Comparison of ENCODE assay signal across 23 cellular contexts in genomic region chr7:51035696-51036095, GRCh38.
DNase-seq lines count a peak whose midpoint lies in the region; ATAC-seq and TF ChIP-seq lines count a peak whose summit lies in the region.
"Had no signal": no experiment of that assay in that cellular context is flagged by ENCODE, and none has a peak within 500 bp of the region (broad histone marks: within the 10 kb centered on the region; RNA-seq: fewer than 3 reads in every experiment).

No MANE protein-coding gene starts in this region.

- no peak overlapping the region for H3K4me2 ChIP-seq in fibroblast of lung (ENCODE audit: extremely low read depth, insufficient read depth, low read length)
- no peak overlapping the region for H3K4me2 ChIP-seq in mesenchymal stem cell (ENCODE audit: low read length, poor library complexity, severe bottlenecking)
- H3K4me2 ChIP-seq: BLaER1 had no signal

- H3K9ac ChIP-seq in fibroblast of lung (ENCODE audit: insufficient read depth, low read length) (no peak overlapping the region), mesenchymal stem cell (ENCODE audit: low read length) (no peak overlapping the region)
- H3K9ac ChIP-seq: BLaER1 had no signal

- no peak overlapping the region for H3K4me3 ChIP-seq in fibroblast of lung (replicated peaks in 1 of 4; ENCODE audit: control extremely low read depth in 1 of 4, insufficient read depth in 1 of 4, low read depth in 3 of 4, low read length in 4 of 4)
- no peak overlapping the region for H3K4me3 ChIP-seq in mesenchymal stem cell (ENCODE audit: insufficient read depth in 1 of 2, low read depth in 1 of 2, low read length in 2 of 2)
- H3K4me3 ChIP-seq: A549, BLaER1, K562 had no signal

- peaks cover 2% of the 10 kb centered on the region for H3K27me3 Mint-ChIP-seq in activated CD4-positive, alpha-beta T cell treated with anti-CD3 and anti-CD28 coated beads, Interleukin-2, amount 10 ng/mL, durations not matched to agents 24 days and 14 days
- H3K27me3 Mint-ChIP-seq: CD4-positive, alpha-beta T cell had no signal

- H3K36me3 ChIP-seq in fibroblast of lung (ENCODE audit: control insufficient read depth, insufficient read depth, low read length): no peaks in the 10 kb centered on the region
- H3K36me3 ChIP-seq in mesenchymal stem cell (ENCODE audit: control insufficient read depth in 1 of 2, insufficient read depth in 2 of 2, low read depth in 1 of 2, low read length in 2 of 2): no peaks in the 10 kb centered on the region
- H3K36me3 ChIP-seq: BLaER1 had no signal

- H3K4me1 Mint-ChIP-seq in activated CD4-positive, alpha-beta T cell treated with anti-CD3 and anti-CD28 coated beads, Interleukin-2, amount 10 ng/mL, durations not matched to agents 24 days and 14 days: no peaks in the 10 kb centered on the region

- H2AFZ ChIP-seq in fibroblast of lung (ENCODE audit: low read length) (no peak overlapping the region), mesenchymal stem cell (ENCODE audit: low read depth, low read length) (no peak overlapping the region)

- no peak overlapping the region for H3K4ac ChIP-seq in mesenchymal stem cell (ENCODE audit: low read depth in 1 of 2, low read length in 2 of 2)

- no peaks in the 10 kb centered on the region for H3K9me3 ChIP-seq in fibroblast of lung (ENCODE audit: control insufficient read depth, insufficient read depth, low read depth, low read length)
- no peaks in the 10 kb centered on the region for H3K9me3 ChIP-seq in mesenchymal stem cell (ENCODE audit: control insufficient read depth, low read length)
- H3K9me3 ChIP-seq: A549, BLaER1, Caco-2 had no signal

- no peak overlapping the region for H2BK15ac ChIP-seq in mesenchymal stem cell (ENCODE audit: low read depth, poor library complexity, severe bottlenecking)

- no peak overlapping the region for H3K23ac ChIP-seq in mesenchymal stem cell (ENCODE audit: low read length in 2 of 2)

- H4K8ac ChIP-seq in mesenchymal stem cell (ENCODE audit: low read length): no peak overlapping the region

- no peak for TF ChIP-seq CTCF in fibroblast of lung (conservative IDR thresholded peaks at IDR 0.05 in 1 of 2, IDR thresholded peaks at IDR 0.05 in 1 of 2; ENCODE audit: low read depth in 1 of 2, low read length in 2 of 2)

- no peaks in the 10 kb centered on the region for H3K79me1 ChIP-seq in mesenchymal stem cell (replicated peaks; ENCODE audit: low read length, poor library complexity, severe bottlenecking)

- H3K27ac Mint-ChIP-seq in activated CD4-positive, alpha-beta T cell treated with anti-CD3 and anti-CD28 coated beads, Interleukin-2, amount 10 ng/mL, durations not matched to agents 24 days and 14 days: no peak overlapping the region
- H3K27ac Mint-ChIP-seq: CD4-positive, alpha-beta T cell had no signal

- DNase-seq in GM03348 (ENCODE audit: low spot score) (peak; percentile 59), astrocyte of the hippocampus (ENCODE audit: low read depth, low spot score) (peak; percentile 32), fibroblast of lung (ENCODE audit: low read depth in 2 of 2) (peak; percentile 19 to 39), mesenchymal stem cell (peak; percentile 44), GDM1 (lab: John Stamatoyannopoulos, UW) (no peak), COLO668 (lab: John Stamatoyannopoulos, UW; ENCODE audit: unreplicated experiment) (no peak)
- no peak for DNase-seq in activated CD4-positive, alpha-beta T cell treated with anti-CD3 and anti-CD28 coated beads, Interleukin-2, amount 10 ng/mL, durations not matched to agents 24 days and 14 days
- DNase-seq: Caco-2; CD4-positive, alpha-beta T cell; DMS 273 treated with DMSO at 0.1 percent for 48 hours; DND-41; MM.1S; NCI-H1048; NCI-H1436; NCI-H187 treated with DMSO at 0.1 percent for 48 hours; NCI-H2107; NCI-H748 treated with DMSO at 0.1 percent for 48 hours had no signal

- no peaks in the 10 kb centered on the region for H3K36me3 Mint-ChIP-seq in activated CD4-positive, alpha-beta T cell treated with anti-CD3 and anti-CD28 coated beads, Interleukin-2, amount 10 ng/mL, durations not matched to agents 24 days and 14 days (ENCODE audit: low read depth)

- no peak overlapping the region for H3K27ac ChIP-seq in fibroblast of lung (ENCODE audit: insufficient read depth, low read length)
- H3K27ac ChIP-seq in mesenchymal stem cell (ENCODE audit: low read length, poor library complexity, severe bottlenecking): no peak overlapping the region
- H3K27ac ChIP-seq: BLaER1, RWPE1 had no signal

- no peak overlapping the region for H2AK5ac ChIP-seq in mesenchymal stem cell (ENCODE audit: low read length, severe bottlenecking)

- WGBS in mesenchymal stem cell: 87% methylated on average over 8 of the region's 8 CpGs

- peaks cover 21% of the 10 kb centered on the region for H3K4me1 ChIP-seq in fibroblast of lung (ENCODE audit: control insufficient read depth, extremely low read depth, insufficient read depth, low read length)
- H3K4me1 ChIP-seq in mesenchymal stem cell (ENCODE audit: control insufficient read depth, insufficient read depth, low read depth, low read length): peaks cover 18% of the 10 kb centered on the region
- H3K4me1 ChIP-seq: BLaER1, Caco-2 had no signal

- H3K4me3 Mint-ChIP-seq in activated CD4-positive, alpha-beta T cell treated with anti-CD3 and anti-CD28 coated beads, Interleukin-2, amount 10 ng/mL, durations not matched to agents 24 days and 14 days: no peak overlapping the region
- H3K4me3 Mint-ChIP-seq: CD4-positive, alpha-beta T cell had no signal

- H2BK120ac ChIP-seq in mesenchymal stem cell (ENCODE audit: low read depth, low read length): no peak overlapping the region

- H2BK12ac ChIP-seq in mesenchymal stem cell (ENCODE audit: low read length in 2 of 2): no peak overlapping the region

- no peaks in the 10 kb centered on the region for H4K20me1 ChIP-seq in fibroblast of lung (ENCODE audit: control insufficient read depth, extremely low read depth, insufficient read depth, low read length)
- H4K20me1 ChIP-seq: BLaER1 had no signal

- H3K9me3 Mint-ChIP-seq in activated CD4-positive, alpha-beta T cell treated with anti-CD3 and anti-CD28 coated beads, Interleukin-2, amount 10 ng/mL, durations not matched to agents 24 days and 14 days: no peaks in the 10 kb centered on the region
- H3K9me3 Mint-ChIP-seq: CD4-positive, alpha-beta T cell had no signal

- H2BK5ac ChIP-seq in mesenchymal stem cell (ENCODE audit: low read depth, low read length, poor library complexity, severe bottlenecking): no peak overlapping the region

- no peak for ATAC-seq in HG03520 (IDR thresholded peaks at IDR 0.05; ENCODE audit: unreplicated experiment)
- ATAC-seq: K562, SK-N-SH treated with all-trans-retinoic acid at 6 μM for 48 hours had no signal

- H3K27me3 ChIP-seq in fibroblast of lung (ENCODE audit: control insufficient read depth, insufficient read depth, low read length) (no peaks in the 10 kb centered on the region), mesenchymal stem cell (ENCODE audit: control insufficient read depth in 1 of 2, insufficient read depth in 1 of 2, low read length in 2 of 2) (no peaks in the 10 kb centered on the region)
- H3K27me3 ChIP-seq: BLaER1 had no signal

- no peak overlapping the region for H3K18ac ChIP-seq in mesenchymal stem cell (ENCODE audit: low read depth in 1 of 2, low read length in 2 of 2)

- no peak overlapping the region for H3K14ac ChIP-seq in mesenchymal stem cell (ENCODE audit: low read length in 2 of 2)

- H4K91ac ChIP-seq in mesenchymal stem cell (ENCODE audit: low read length): no peak overlapping the region

- no peaks in the 10 kb centered on the region for H3K79me2 ChIP-seq in fibroblast of lung (ENCODE audit: control insufficient read depth, insufficient read depth, low read length)

- intact Hi-C loops in activated CD4-positive, alpha-beta T cell treated with anti-CD3 and anti-CD28 coated beads, Interleukin-2, amount 10 ng/mL, durations not matched to agents 24 days and 14 days (cut with micrococcal nuclease): no loop called here

Comparison
In these comparisons a context has a peak if more than half of its experiments do, and no peak if none do; other contexts are left out.
1. DNase-seq: peak in GM03348 (single experiment), astrocyte of the hippocampus (single experiment), fibroblast of lung (2 of 2) and mesenchymal stem cell (single experiment); none in activated CD4-positive, alpha-beta T cell treated with anti-CD3 and anti-CD28 coated beads, Interleukin-2, amount 10 ng/mL, durations not matched to agents 24 days and 14 days (single experiment), GDM1 (single experiment) and COLO668 (single experiment).